ENCODE assay signal across 22 cellular contexts in the genomic region with DNA sequence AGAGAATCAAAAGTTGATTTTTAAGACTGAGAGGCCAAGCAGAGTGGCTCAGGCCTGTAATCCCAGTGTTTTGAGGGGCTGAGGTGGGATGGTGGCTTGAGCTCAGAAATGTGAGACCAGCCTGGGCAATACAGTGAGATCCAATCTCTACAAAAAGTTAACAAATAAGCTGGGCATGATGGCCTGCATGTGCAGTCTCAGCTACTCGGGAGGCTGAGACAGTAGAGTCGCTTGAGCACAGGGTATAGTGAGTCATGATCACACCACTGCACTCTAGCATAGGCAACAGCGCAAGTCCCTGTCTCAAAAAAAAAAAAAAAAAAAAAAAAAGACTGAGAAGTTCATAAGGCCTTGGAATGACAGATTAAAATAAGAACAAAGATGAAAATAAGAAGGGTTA.
DNase-seq lines count a peak whose midpoint lies in the region; ATAC-seq and TF ChIP-seq lines count a peak whose summit lies in the region.
"Had no signal": no experiment of that assay in that cellular context is flagged by ENCODE, and none has a peak within 500 bp of the region (broad histone marks: within the 10 kb centered on the region; RNA-seq: fewer than 3 reads in every experiment).

No MANE protein-coding gene starts in this region.

- no peaks in the 10 kb centered on the region for H3K79me1 ChIP-seq in H9 (ENCODE audit: insufficient read depth, low read depth, low read length, poor library complexity, severe bottlenecking)

- H3K4me1 Mint-ChIP-seq in H9: 0 out of 4 replicates have a peak, but pooled peaks cover 0 to 3% of the 10 kb centered on the region in 2 experiments
- H3K4me1 Mint-ChIP-seq in endothelial cell (ENCODE audit: unreplicated experiment): no peaks in the 10 kb centered on the region
- H3K4me1 Mint-ChIP-seq: CD4-positive, alpha-beta memory T cell had no signal

- H2AFZ ChIP-seq in H9 (ENCODE audit: low read length): no peak overlapping the region

- no peak overlapping the region for H3K4me2 ChIP-seq in H9 (ENCODE audit: insufficient read depth, insufficient read length, low read length)
- H3K4me2 ChIP-seq: BLaER1, KMS-11 had no signal

- H4K91ac ChIP-seq in H9 (ENCODE audit: insufficient read length, low read depth, low read length): no peak overlapping the region

- H3K27me3 Mint-ChIP-seq in H9 (ENCODE audit: low read depth): no peaks in the 10 kb centered on the region
- H3K27me3 Mint-ChIP-seq in endothelial cell (ENCODE audit: unreplicated experiment): no peaks in the 10 kb centered on the region
- H3K27me3 Mint-ChIP-seq: CD4-positive, alpha-beta memory T cell had no signal

- no peak for DNase-seq in H9
- peak; percentile 91 for DNase-seq in SK-MEL-5 (ENCODE audit: low read depth, low spot score)
- peak; percentile 7 for DNase-seq in fibroblast of mammary gland (ENCODE audit: low read depth)
- no peak for DNase-seq in effector memory CD4-positive, alpha-beta T cell
- no peak for DNase-seq in endothelial cell (ENCODE audit: low spot score)
- DNase-seq in midbrain (lab: John Stamatoyannopoulos, UW): no peak
- no peak for DNase-seq in left ventricle myocardium superior
- DNase-seq: ACHN; Calu3; CD4-positive, alpha-beta memory T cell; DMS153; IMR-90; NCI-H1092 treated with DMSO at 0.1 percent for 48 hours; NCI-H146; NCI-H2029 treated with DMSO at 0.1 percent for 48 hours; NCI-H446; NCI-H526; SW 1271 had no signal

- H3K9me3 ChIP-seq in H9 (ENCODE audit: control insufficient read depth, low read depth, low read length): no peaks in the 10 kb centered on the region
- H3K9me3 ChIP-seq in effector memory CD4-positive, alpha-beta T cell (ENCODE audit: control insufficient read depth, low read length): no peaks in the 10 kb centered on the region
- H3K9me3 ChIP-seq: BLaER1 had no signal

- ATAC-seq in left ventricle myocardium superior: no peak
- ATAC-seq: HCT116, Right ventricle myocardium inferior had no signal

- H3K14ac ChIP-seq in H9 (ENCODE audit: insufficient read depth, low read length): no peak overlapping the region

- H2BK20ac ChIP-seq in H9 (ENCODE audit: low read depth, low read length, poor library complexity, severe bottlenecking): no peak overlapping the region

- no peak overlapping the region for H3K4me3 ChIP-seq in fibroblast of mammary gland (ENCODE audit: control insufficient read depth, low read depth, low read length)
- no peak overlapping the region for H3K4me3 ChIP-seq in effector memory CD4-positive, alpha-beta T cell (ENCODE audit: insufficient read depth, low read depth, low read length, poor library complexity, severe bottlenecking)
- H3K4me3 ChIP-seq: BLaER1 had no signal

- no peak overlapping the region for H2BK12ac ChIP-seq in H9 (ENCODE audit: insufficient read length, low read depth, low read length)

- H4K8ac ChIP-seq in H9 (replicated peaks; ENCODE audit: insufficient read length, low read depth, low read length): no peak overlapping the region

- no peak overlapping the region for H2BK120ac ChIP-seq in H9 (ENCODE audit: low read depth, low read length, poor library complexity, severe bottlenecking)

- H3K36me3 ChIP-seq in effector memory CD4-positive, alpha-beta T cell (ENCODE audit: control insufficient read depth, insufficient read depth, low read length): no peaks in the 10 kb centered on the region
- H3K36me3 ChIP-seq: BLaER1 had no signal

- no peaks in the 10 kb centered on the region for H4K20me1 ChIP-seq in H9 (ENCODE audit: control insufficient read depth, insufficient read depth, insufficient read length)
- H4K20me1 ChIP-seq: BLaER1 had no signal

- H3K56ac ChIP-seq in H9 (ENCODE audit: insufficient read length, low read depth, low read length): no peak overlapping the region

- H3K9me3 Mint-ChIP-seq in H9 (no peaks in the 10 kb centered on the region; a peak in 1 of 5 replicates), endothelial cell (ENCODE audit: unreplicated experiment) (no peaks in the 10 kb centered on the region)

- no peaks in the 10 kb centered on the region for H3K79me2 ChIP-seq in H9 (ENCODE audit: insufficient read depth, low read length)

- H3K23me2 ChIP-seq in H9 (ENCODE audit: insufficient read length, low read depth, low read length, poor library complexity, severe bottlenecking): no peaks in the 10 kb centered on the region

- intact Hi-C loops in left ventricle myocardium superior (cut with micrococcal nuclease): no loop called here

- TF ChIP-seq CTCF in H9 (conservative IDR thresholded peaks at IDR 0.05) (no peak), fibroblast of mammary gland (conservative IDR thresholded peaks at IDR 0.05; ENCODE audit: control insufficient read depth, insufficient read depth, low read depth, low read length) (no peak), endothelial cell (IDR thresholded peaks at IDR 0.05; ENCODE audit: unreplicated experiment) (no peak)

- H3K36me3 Mint-ChIP-seq in H9 (ENCODE audit: insufficient read depth in 1 of 3, low read depth in 3 of 3) (no peaks in the 10 kb centered on the region), endothelial cell (ENCODE audit: low read depth, unreplicated experiment) (no peaks in the 10 kb centered on the region)
- H3K36me3 Mint-ChIP-seq: CD4-positive, alpha-beta memory T cell had no signal

- no peak overlapping the region for H2BK5ac ChIP-seq in H9 (ENCODE audit: insufficient read length, low read length)

- no peak overlapping the region for H3K18ac ChIP-seq in H9 (ENCODE audit: insufficient read length, low read depth, low read length)

- H3K4me3 Mint-ChIP-seq in H9 (no peak overlapping the region), endothelial cell (ENCODE audit: unreplicated experiment) (no peak overlapping the region)
- H3K4me3 Mint-ChIP-seq: CD4-positive, alpha-beta memory T cell had no signal

- H3K23ac ChIP-seq in H9 (ENCODE audit: insufficient read length, low read depth, low read length): no peak overlapping the region

- H2BK15ac ChIP-seq in H9 (ENCODE audit: low read depth, low read length): no peak overlapping the region

- in situ Hi-C loops in SK-MEL-5 (cut with HindIII; ENCODE audit: low pct_unique_long_range_greater_than_20kb, low sequenced_read_pairs): no loop called here

- no peak overlapping the region for H4K5ac ChIP-seq in H9 (ENCODE audit: insufficient read length, low read depth, low read length)

- H3K27ac Mint-ChIP-seq in H9 (peak overlapping the region in 2 of 3 experiments; percentile 28 to 74; a peak in 2 of 7 replicates), endothelial cell (ENCODE audit: unreplicated experiment) (no peak overlapping the region)
- H3K27ac Mint-ChIP-seq: CD4-positive, alpha-beta memory T cell had no signal

- H3T11ph ChIP-seq in H9 (ENCODE audit: low read length): no peak overlapping the region

- H3K27ac ChIP-seq in H9 (ENCODE audit: insufficient read length, low read depth, low read length): no peak overlapping the region
- no peak overlapping the region for H3K27ac ChIP-seq in effector memory CD4-positive, alpha-beta T cell (ENCODE audit: insufficient read depth, low read length, poor library complexity, severe bottlenecking)
- H3K27ac ChIP-seq: BLaER1, KMS-11 had no signal

- H3K9ac ChIP-seq in H9 (ENCODE audit: extremely low read depth, insufficient read length, low read length): no peak overlapping the region
- H3K9ac ChIP-seq: BLaER1, KMS-11 had no signal

- H3K27me3 ChIP-seq in H9 (ENCODE audit: insufficient read depth, low read length): no peaks in the 10 kb centered on the region
- H3K27me3 ChIP-seq in effector memory CD4-positive, alpha-beta T cell (replicated peaks; ENCODE audit: control insufficient read depth, insufficient read depth, low read length, poor library complexity, severe bottlenecking): no peaks in the 10 kb centered on the region
- H3K27me3 ChIP-seq: BLaER1 had no signal

- no peak overlapping the region for H2AK5ac ChIP-seq in H9 (ENCODE audit: insufficient read length, low read length)

- no peak overlapping the region for H3K4ac ChIP-seq in H9 (ENCODE audit: low read depth, low read length)

- WGBS in H9 (ENCODE audit: extremely low coverage, insufficient read length, low lambda C conversion rate): no CpG with 5 or more reads among the region's 3 CpGs

- no peaks in the 10 kb centered on the region for H3K4me1 ChIP-seq in H9 (ENCODE audit: insufficient read depth, low read length)
- H3K4me1 ChIP-seq in effector memory CD4-positive, alpha-beta T cell (ENCODE audit: control insufficient read depth, insufficient read depth, low read length, poor library complexity, severe bottlenecking): no peaks in the 10 kb centered on the region
- H3K4me1 ChIP-seq: BLaER1 had no signal

Comparison
In these comparisons a context has a peak if more than half of its experiments do, and no peak if none do; other contexts are left out.
1. DNase-seq: peak in SK-MEL-5 (single experiment) and fibroblast of mammary gland (single experiment); none in H9 (single experiment), effector memory CD4-positive, alpha-beta T cell (0 of 3), endothelial cell (single experiment), midbrain (single experiment) and left ventricle myocardium superior (single experiment).